ENCODE assay signal across 23 cellular contexts in genomic region chr10:77673515-77674140, GRCh38. TPM values are rescaled to one million over a fixed set of nuclear protein-coding genes. Genes with fewer than 3 reads are reported as not detected.
"Had no signal": no experiment of that assay in that cellular context is flagged by ENCODE, and none has a peak within 500 bp of the region (broad histone marks: within the 10 kb centered on the region; RNA-seq: fewer than 3 reads in every experiment).

No MANE protein-coding gene starts in this region.

- H3K4me1 ChIP-seq: breast epithelium, pancreas, prostate gland, vagina had no signal

- H3K9me3 ChIP-seq: breast epithelium, pancreas, prostate gland, vagina had no signal

- H3K4me3 ChIP-seq: breast epithelium, pancreas, prostate gland, skin epidermis, vagina had no signal

- H3K36me3 Mint-ChIP-seq: activated naive CD4-positive, alpha-beta T cell treated with anti-CD3 and anti-CD28 coated beads, Interleukin-2, amount 50 U/mL, for 72 hours; stimulated activated memory B cell treated with anti-CD40 and anti-IgM and Interleukin-4, amounts not matched to agents 10 μg/mL and 1 μg/mL and 100 μg/mL, for 72 hours; type B pancreatic cell; WTC11 had no signal

- H3K4me3 Mint-ChIP-seq: activated T-cell treated with anti-CD3 and anti-CD28 coated beads, Interleukin-2, amount 50 U/mL, for 72 hours; stimulated activated memory B cell treated with anti-CD40 and anti-IgM and Interleukin-4, amounts not matched to agents 10 μg/mL and 1 μg/mL and 100 μg/mL, for 72 hours; stimulated activated naive CD8-positive, alpha-beta T cell treated with anti-CD3 and anti-CD28 coated beads, Interleukin-15, amount 100 ng/mL, for 72 hours; T-helper 17 cell; type B pancreatic cell; WTC11 had no signal

- H3K36me3 ChIP-seq: breast epithelium, pancreas, prostate gland, vagina had no signal

- H3K9me3 Mint-ChIP-seq: activated T-cell treated with anti-CD3 and anti-CD28 coated beads, Interleukin-2, amount 50 U/mL, for 72 hours; stimulated activated memory B cell treated with anti-CD40 and anti-IgM and Interleukin-4, amounts not matched to agents 10 μg/mL and 1 μg/mL and 100 μg/mL, for 72 hours; stimulated activated naive CD8-positive, alpha-beta T cell treated with anti-CD3 and anti-CD28 coated beads, Interleukin-15, amount 100 ng/mL, for 72 hours had no signal

- H3K27ac Mint-ChIP-seq: activated naive CD4-positive, alpha-beta T cell treated with anti-CD3 and anti-CD28 coated beads, Interleukin-2, amount 50 U/mL, for 72 hours; activated T-cell treated with anti-CD3 and anti-CD28 coated beads, Interleukin-2, amount 50 U/mL, for 72 hours; stimulated activated memory B cell treated with anti-CD40 and anti-IgM and Interleukin-4, amounts not matched to agents 10 μg/mL and 1 μg/mL and 100 μg/mL, for 72 hours; T-helper 17 cell; type B pancreatic cell; WTC11 had no signal

- ATAC-seq: activated naive CD4-positive, alpha-beta T cell treated with anti-CD3 and anti-CD28 coated beads, Interleukin-2, amount 50 U/mL, for 72 hours; activated T-cell treated with anti-CD3 and anti-CD28 coated beads, Interleukin-2, amount 50 U/mL, for 72 hours; left ventricle myocardium superior; sciatic nerve; stimulated activated memory B cell treated with anti-CD40 and anti-IgM and Interleukin-4, amounts not matched to agents 10 μg/mL and 1 μg/mL and 100 μg/mL, for 72 hours; stimulated activated naive CD8-positive, alpha-beta T cell treated with anti-CD3 and anti-CD28 coated beads, Interleukin-15, amount 100 ng/mL, for 72 hours; T-helper 17 cell; WTC11 had no signal

- H3K27me3 ChIP-seq: breast epithelium, pancreas, vagina had no signal

- DNase-seq: activated naive CD4-positive, alpha-beta T cell; activated T-cell treated with anti-CD3 and anti-CD28 coated beads for 4 hours; activated T-cell treated with anti-CD3 and anti-CD28 coated beads, Interleukin-2, amount 50 U/mL, for 72 hours; central memory CD4-positive, alpha-beta T cell; left ventricle myocardium superior; pancreas; retina; stimulated activated CD4-positive, alpha-beta T cell treated with anti-CD3 and anti-CD28 coated beads, Interleukin-4, amount 100 ng/mL, for 24 hours; stimulated activated naive CD8-positive, alpha-beta T cell treated with anti-CD3 and anti-CD28 coated beads, Interleukin-15, amount 100 ng/mL, for 72 hours; substantia nigra; T-helper 17 cell; T1000 had no signal

- H3K4me1 Mint-ChIP-seq: stimulated activated memory B cell treated with anti-CD40 and anti-IgM and Interleukin-4, amounts not matched to agents 10 μg/mL and 1 μg/mL and 100 μg/mL, for 72 hours; stimulated activated naive CD8-positive, alpha-beta T cell treated with anti-CD3 and anti-CD28 coated beads, Interleukin-15, amount 100 ng/mL, for 72 hours had no signal

- H3K27ac ChIP-seq: breast epithelium, epithelial cell of prostate, pancreas, prostate gland, skin epidermis, vagina had no signal

RNA-seq across cellular contexts. Expression of gene KCNMA1, which starts 36.0 kb away (rescaled TPM):
- total RNA-seq: activated naive CD4-positive, alpha-beta T cell treated with anti-CD3 and anti-CD28 coated beads, Interleukin-2, amount 50 U/mL, for 72 hours; lung microvascular endothelial cell had no signal
